Comparison of ENCODE assay signal across 16 cellular contexts in genomic region chr14:93072659-93073365, GRCh38. TPM values are rescaled to one million over a fixed set of nuclear protein-coding genes. Genes with fewer than 3 reads are reported as not detected.
A peak's percentile ranks its signal among the peaks of the same experiment; 100 is the strongest.
DNase-seq lines count a peak whose midpoint lies in the region; ATAC-seq, FAIRE-seq and TF ChIP-seq lines count a peak whose summit lies in the region.
"Had no signal": no experiment of that assay in that cellular context is flagged by ENCODE, and none has a peak within 500 bp of the region (broad histone marks: within the 10 kb centered on the region; RNA-seq: fewer than 3 reads in every experiment).

No MANE protein-coding gene starts in this region.

- H2BK5ac ChIP-seq in IMR-90 (ENCODE audit: low read depth, low read length, poor library complexity, severe bottlenecking) (no peak overlapping the region), H1 (ENCODE audit: low read depth, low read length) (peak overlapping the region; percentile 62; the same call in 1 of the 2 replicates)

- no peak overlapping the region for H2AK9ac ChIP-seq in IMR-90 (replicated peaks; ENCODE audit: low read depth, low read length, poor library complexity)

- H3K18ac ChIP-seq in IMR-90 (ENCODE audit: low read depth, low read length) = no peak overlapping the region
- no peak overlapping the region for H3K18ac ChIP-seq in H1 (ENCODE audit: extremely low read depth, low read length)

- H3K27me3 ChIP-seq in BLaER1 treated with 17β-estradiol and CSF1 and Interleukin-3, amounts not matched to agents 10 nM and 100 nM = no peaks in the 10 kb centered on the region
- H3K27me3 ChIP-seq in IMR-90 (ENCODE audit: control insufficient read depth, insufficient read depth, low read length) (no peaks in the 10 kb centered on the region), H1 (replicated peaks in 1 of 4; ENCODE audit: control insufficient read depth in 3 of 4, extremely low read depth in 1 of 4, insufficient read depth in 3 of 4, low read length in 3 of 4) (no peaks in the 10 kb centered on the region), neutrophil (no peaks in the 10 kb centered on the region), Karpas-422 (ENCODE audit: low read length) (no peaks in the 10 kb centered on the region)

- in situ Hi-C loops in IMR-90 (cut with MboI; ENCODE audit: low sequenced_read_pairs) = no loop called here

- H3K4ac ChIP-seq in IMR-90 (ENCODE audit: low read depth, low read length) = no peak overlapping the region
- H3K4ac ChIP-seq in H1 (replicated peaks; ENCODE audit: insufficient read length, low read depth, low read length) = no peak overlapping the region

- H3K9ac ChIP-seq in BLaER1 treated with 17β-estradiol and CSF1 and Interleukin-3, amounts not matched to agents 10 nM and 100 nM = peak overlapping the region in 10 of 11 experiments; percentile 36 to 85 (median 80); a peak in 18 of 22 replicates
- H3K9ac ChIP-seq in IMR-90 (ENCODE audit: low read depth, low read length) (no peak overlapping the region), H1 (replicated peaks in 1 of 4; ENCODE audit: extremely low read depth in 1 of 4, low read depth in 3 of 4, low read length in 3 of 4) (no peak overlapping the region), Karpas-422 (ENCODE audit: low read length) (no peak overlapping the region)

- H3K27ac ChIP-seq in BLaER1 treated with 17β-estradiol and CSF1 and Interleukin-3, amounts not matched to agents 10 nM and 100 nM = peak overlapping the region; percentile 73 to 95 (median 90); a peak in 21 of 22 replicates
- no peak overlapping the region for H3K27ac ChIP-seq in IMR-90 (ENCODE audit: insufficient read depth, low read length)
- H3K27ac ChIP-seq in H1 (ENCODE audit: low read depth, low read length) = 0 out of 2 replicates have a peak overlapping the region, but pooled peaks have one; percentile 4
- peak overlapping the region; percentile 98 for H3K27ac ChIP-seq in neutrophil
- no peak overlapping the region for H3K27ac ChIP-seq in Karpas-422 (ENCODE audit: low read length)

- H2AFZ ChIP-seq in IMR-90 (replicated peaks; ENCODE audit: low read length, poor library complexity) (no peak overlapping the region), H1 (ENCODE audit: low read length) (no peak overlapping the region), Karpas-422 (ENCODE audit: low read length) (no peak overlapping the region)

- FAIRE-seq in H1 (lab: Jason Lieb, UNC) = no peak

- H2AK5ac ChIP-seq in IMR-90 (ENCODE audit: low read depth, low read length) (peak overlapping the region; percentile 15; the same call in 1 of the 2 replicates), H1 (ENCODE audit: low read depth, low read length) (no peak overlapping the region)

- H3K56ac ChIP-seq in IMR-90 (ENCODE audit: extremely low read depth, insufficient read depth, low read length) (no peak overlapping the region), H1 (replicated peaks; ENCODE audit: insufficient read length, low read depth, low read length) (no peak overlapping the region)

- peaks cover 0 to 15% (median 0%) of the 10 kb centered on the region in 11 experiments; a peak in 4 of 22 replicates for H3K36me3 ChIP-seq in BLaER1 treated with 17β-estradiol and CSF1 and Interleukin-3, amounts not matched to agents 10 nM and 100 nM
- H3K36me3 ChIP-seq in IMR-90 (ENCODE audit: control insufficient read depth, insufficient read depth, low read length) (no peaks in the 10 kb centered on the region), H1 (ENCODE audit: control insufficient read depth in 2 of 4, insufficient read depth in 4 of 4, low read length in 3 of 4) (no peaks in the 10 kb centered on the region; a peak in 1 of 8 replicates), neutrophil (no peaks in the 10 kb centered on the region), Karpas-422 (ENCODE audit: insufficient read depth, low read length) (no peaks in the 10 kb centered on the region)

- POLR2A ChIA-PET in IMR-90 (lab: Charles Lee; ENCODE audit: unreplicated experiment) (no interaction called here), H1 (lab: Charles Lee; ENCODE audit: partially characterized antibody) (no interaction called here)

- no peak overlapping the region for H4K91ac ChIP-seq in IMR-90 (ENCODE audit: insufficient read depth, low read depth, low read length)
- no peak overlapping the region for H4K91ac ChIP-seq in H1 (replicated peaks; ENCODE audit: insufficient read length, low read length)

- peaks cover 0 to 57% of the 10 kb centered on the region in 2 experiments; a peak in 2 of 4 replicates for H3K79me2 ChIP-seq in H1 (ENCODE audit: control insufficient read depth in 1 of 2, insufficient read depth in 2 of 2, low read length in 2 of 2)
- no peaks in the 10 kb centered on the region for H3K79me2 ChIP-seq in Karpas-422 (ENCODE audit: low read length)

- H3K14ac ChIP-seq in IMR-90 (replicated peaks; ENCODE audit: low read depth, low read length) = no peak overlapping the region
- no peak overlapping the region for H3K14ac ChIP-seq in H1 (ENCODE audit: insufficient read length)

- H2BK120ac ChIP-seq in IMR-90 (ENCODE audit: low read depth, low read length) (no peak overlapping the region), H1 (replicated peaks; ENCODE audit: low read depth, low read length) (no peak overlapping the region)

- H3K23ac ChIP-seq in IMR-90 (ENCODE audit: low read depth, low read length) (no peak overlapping the region), H1 (ENCODE audit: insufficient read length) (no peak overlapping the region)

- H2BK15ac ChIP-seq in IMR-90 (ENCODE audit: low read depth, low read length) = no peak overlapping the region
- H2BK15ac ChIP-seq in H1 (ENCODE audit: low read length) = no peak overlapping the region

- H3K9me3 ChIP-seq in BLaER1 treated with 17β-estradiol and CSF1 and Interleukin-3, amounts not matched to agents 10 nM and 100 nM (replicated peaks in 1 of 11) = no peaks in the 10 kb centered on the region
- H3K9me3 ChIP-seq in IMR-90 (ENCODE audit: control insufficient read depth, insufficient read depth, low read length) = no peaks in the 10 kb centered on the region
- H3K9me3 ChIP-seq in H1 (ENCODE audit: insufficient read depth in 2 of 2, low read depth in 1 of 2, low read length in 1 of 2) = no peaks in the 10 kb centered on the region
- H3K9me3 ChIP-seq in neutrophil = no peaks in the 10 kb centered on the region
- H3K9me3 ChIP-seq in Karpas-422 (ENCODE audit: low read length) = no peaks in the 10 kb centered on the region

- peak overlapping the region in 6 of 10 experiments; percentile 41 to 63 (median 46); a peak in 9 of 20 replicates for H3K4me3 ChIP-seq in BLaER1 treated with 17β-estradiol and CSF1 and Interleukin-3, amounts not matched to agents 10 nM and 100 nM
- H3K4me3 ChIP-seq in IMR-90 (ENCODE audit: insufficient read depth, low read depth, low read length) = no peak overlapping the region
- H3K4me3 ChIP-seq in H1 (ENCODE audit: extremely low read depth in 1 of 4, insufficient read depth in 2 of 4, low read depth in 3 of 4, low read length in 4 of 4) = no peak overlapping the region
- peak overlapping the region; percentile 62 for H3K4me3 ChIP-seq in neutrophil (ENCODE audit: low read depth in 1 of 2, low read length in 1 of 2)
- no peak overlapping the region for H3K4me3 ChIP-seq in Karpas-422 (ENCODE audit: low read length)
- H3K4me3 ChIP-seq: coronary artery, lung, skin epidermis had no signal

- TF ChIP-seq CTCF in IMR-90 (conservative IDR thresholded peaks at IDR 0.05; ENCODE audit: low read depth, low read length) = no peak
- TF ChIP-seq CTCF in H1 (IDR thresholded peaks at IDR 0.05; ENCODE audit: control extremely low read depth in 1 of 3, insufficient read depth in 1 of 3, low read depth in 1 of 3, low read length in 3 of 3) = no peak
- no peak for TF ChIP-seq CTCF in neutrophil (IDR thresholded peaks at IDR 0.05)

- H2BK20ac ChIP-seq in IMR-90 (ENCODE audit: low read depth, low read length) (no peak overlapping the region), H1 (ENCODE audit: low read length) (no peak overlapping the region)

- H3K23me2 ChIP-seq in H1 (ENCODE audit: low read depth, low read length) = no peaks in the 10 kb centered on the region

- no CpG with 5 or more reads among the region's 12 CpGs for WGBS in IMR-90 (ENCODE audit: extremely low coverage in 2 of 2, insufficient read length in 1 of 2), 2 experiments
- 86% methylated on average over 12 of the region's 12 CpGs; no CpG with 5 or more reads in 1 of the 2 experiments for WGBS in H1 (ENCODE audit: extremely low coverage in 1 of 2, insufficient coverage in 1 of 2, insufficient read length in 1 of 2, insufficient replicate concordance in 2 of 2, low coverage in 1 of 2, low lambda C conversion rate in 2 of 2, missing lambda C conversion rate in 1 of 2), 2 experiments

- no peak for ATAC-seq in IMR-90 (ENCODE audit: low read depth)
- ATAC-seq in HG02588 (IDR thresholded peaks at IDR 0.05; ENCODE audit: unreplicated experiment) = no peak
- ATAC-seq: activated T-cell treated with anti-CD3 and anti-CD28 coated beads, Interleukin-2, amount 50 U/mL, for 4 hours had no signal

- TF ChIP-seq EP300 in H1 (IDR thresholded peaks at IDR 0.05; ENCODE audit: borderline replicate concordance in 1 of 2, low read depth in 2 of 2, low read length in 2 of 2) = no peak

- H3K4me1 ChIP-seq in BLaER1 treated with 17β-estradiol and CSF1 and Interleukin-3, amounts not matched to agents 10 nM and 100 nM = peaks cover 71 to 99% (median 87%) of the 10 kb centered on the region in 10 experiments
- H3K4me1 ChIP-seq in IMR-90 (ENCODE audit: control insufficient read depth, insufficient read depth, low read length) (peaks cover 12% of the 10 kb centered on the region), H1 (replicated peaks in 1 of 4; ENCODE audit: control insufficient read depth in 3 of 4, insufficient read depth in 4 of 4, low read length in 3 of 4) (peaks cover 0 to 4% (median 0%) of the 10 kb centered on the region in 4 experiments; a peak in 4 of 7 replicates), neutrophil (ENCODE audit: control insufficient read depth in 1 of 2, insufficient read depth in 1 of 2, low read depth in 1 of 2, low read length in 1 of 2) (peaks cover 49 to 57% of the 10 kb centered on the region in 2 experiments), Karpas-422 (ENCODE audit: low read length) (no peaks in the 10 kb centered on the region)

- H3K9me2 ChIP-seq in Karpas-422 (replicated peaks; ENCODE audit: insufficient read depth, low read length) = no peaks in the 10 kb centered on the region

- dilution Hi-C loops in IMR-90 (cut with HindIII; ENCODE audit: low sequenced_read_pairs, unreplicated experiment) = no loop called here

- TF ChIP-seq RAD21 in IMR-90 (IDR thresholded peaks at IDR 0.05; ENCODE audit: low read length) (no peak), H1 (IDR thresholded peaks at IDR 0.05 in 1 of 2, conservative IDR thresholded peaks at IDR 0.05 in 1 of 2; ENCODE audit: low read depth in 2 of 2, low read length in 2 of 2) (no peak)

- BruUV-seq in IMR-90 (replicated peaks; lab: Mats Ljungman, UMichigan) = no TSS peak

- H3K4me2 ChIP-seq in BLaER1 treated with 17β-estradiol and CSF1 and Interleukin-3, amounts not matched to agents 10 nM and 100 nM = peak overlapping the region; percentile 85 to 99 (median 93)
- no peak overlapping the region for H3K4me2 ChIP-seq in IMR-90 (ENCODE audit: low read depth, low read length)
- H3K4me2 ChIP-seq in H1 (ENCODE audit: insufficient read depth in 1 of 2, low read depth in 2 of 2, low read length in 2 of 2) = no peak overlapping the region
- no peak overlapping the region for H3K4me2 ChIP-seq in Karpas-422 (ENCODE audit: low read depth, low read length, poor library complexity, severe bottlenecking)

- peaks cover 8% of the 10 kb centered on the region for H3K9me1 ChIP-seq in IMR-90 (ENCODE audit: insufficient read depth, low read length)

- CTCF ChIA-PET in IMR-90 (lab: Yijun Ruan, JAX) = no interaction called here
- CTCF ChIA-PET in H1 (lab: Charles Lee; ENCODE audit: partially characterized antibody) = interaction anchor here (0.6 to 1.7 kb wide), 6 partner anchors 22 to 1081 kb away, joined by 3 to 4 read pairs (median 4); no protein-coding TSS in a partner anchor

- DNase-seq in IMR-90 = no peak
- DNase-seq in H1 (ENCODE audit: low read depth in 1 of 2, low spot score in 2 of 2) = no peak
- no peak for DNase-seq in Karpas-422
- DNase-seq in DMS79 treated with DMSO at 0.1 percent for 48 hours (lab: John Stamatoyannopoulos, UW) = no peak
- no peak for DNase-seq in NCI-H1694 treated with DMSO at 0.1 percent for 48 hours (lab: John Stamatoyannopoulos, UW)
- DNase-seq: activated CD4-positive, alpha-beta T cell treated with anti-CD3 and anti-CD28 coated beads for 1 hour; activated T-cell treated with anti-CD3 and anti-CD28 coated beads, Interleukin-2, amount 50 U/mL, for 4 hours; DMS79; NCI-H1417 treated with DMSO at 0.1 percent for 48 hours; NCI-H446 treated with DMSO at 0.1 percent for 48 hours had no signal

- TF ChIP-seq POLR2A in IMR-90 (IDR thresholded peaks at IDR 0.05; ENCODE audit: low read depth, low read length) = no peak
- no peak for TF ChIP-seq POLR2A in H1 (IDR thresholded peaks at IDR 0.05; ENCODE audit: control extremely low read depth in 1 of 2, low read depth in 2 of 2, low read length in 2 of 2)

- no peak overlapping the region for H2BK12ac ChIP-seq in H1 (ENCODE audit: low read depth, low read length)

- intact Hi-C loops in IMR-90 (cut with micrococcal nuclease) = no loop called here

- H3K79me1 ChIP-seq in IMR-90 (ENCODE audit: low read depth in 1 of 2, low read length in 2 of 2) (0 out of 4 replicates have a peak, but pooled peaks cover 0 to 3% of the 10 kb centered on the region in 2 experiments), H1 (ENCODE audit: low read depth, low read length) (peaks cover 20% of the 10 kb centered on the region)

- H4K5ac ChIP-seq in IMR-90 (ENCODE audit: low read depth, low read length) = no peak overlapping the region
- no peak overlapping the region for H4K5ac ChIP-seq in H1 (ENCODE audit: insufficient read length, low read depth, low read length)

- no peak overlapping the region for H4K8ac ChIP-seq in IMR-90 (ENCODE audit: low read depth in 2 of 2, low read length in 2 of 2)
- H4K8ac ChIP-seq in H1 (ENCODE audit: extremely low read depth, insufficient read depth, low read length) = no peak overlapping the region

- peaks cover 0 to 74% (median 17%) of the 10 kb centered on the region in 11 experiments; a peak in 15 of 22 replicates for H4K20me1 ChIP-seq in BLaER1 treated with 17β-estradiol and CSF1 and Interleukin-3, amounts not matched to agents 10 nM and 100 nM
- H4K20me1 ChIP-seq in IMR-90 (ENCODE audit: insufficient read depth, low read length) = no peaks in the 10 kb centered on the region
- peaks cover 11 to 18% of the 10 kb centered on the region in 2 experiments for H4K20me1 ChIP-seq in H1 (replicated peaks in 1 of 2; ENCODE audit: control insufficient read depth in 1 of 2, insufficient read depth in 2 of 2, low read length in 2 of 2)
- H4K20me1 ChIP-seq in Karpas-422 (ENCODE audit: insufficient read depth, low read depth, low read length) = peaks cover 46% of the 10 kb centered on the region

RNA-seq across cellular contexts. Expression of gene ITPK1, which starts 42.9 kb away (rescaled TPM):
- total RNA-seq in IMR-90 (2012; rRNA removed) = 15.3 and 21.7 TPM in 2 replicates
- polyA plus RNA-seq in IMR-90 (2012; rRNA removed) (23.0 and 26.9 TPM in 2 replicates), H1 (2011; rRNA removed) (108 and 114 TPM in 2 replicates)
- polyA plus RNA-seq in IMR-90 (2012; cell fraction: cytosol; rRNA removed) = 9.3 and 18.0 TPM in 2 replicates
- 16.6 and 26.3 TPM in 2 replicates for polyA plus RNA-seq in IMR-90 (2012; cell fraction: nucleus; rRNA removed; ENCODE audit: low replicate concordance)
- total RNA-seq in H1 (2021; fragmentation: NEBNext Ultra II Directional; extraction: Animal tissue kit (Norgen Biotek cat#: 25700)) = 143 and 148 TPM in 2 replicates
- polyA plus RNA-seq in H1 (2011; cell fraction: cytosol; rRNA removed) = 87.6 TPM
- 123 TPM for polyA plus RNA-seq in H1 (2011; cell fraction: nucleus; rRNA removed)
- polyA plus RNA-seq in H1 (2012, experiment 1 of 2) = 86.3 to 118 TPM (median 110 TPM) in 4 replicates
- 103 TPM for polyA plus RNA-seq in H1 (2012, experiment 2 of 2)
- 62.3 TPM for polyA plus RNA-seq in H1 (2013, experiment 1 of 2)
- 61.5 TPM for polyA plus RNA-seq in H1 (2013, experiment 2 of 2)
- polyA minus RNA-seq in H1 (2011; rRNA and poly(A)+ RNA removed) = 278 and 326 TPM in 2 replicates
- 85.3 TPM for polyA minus RNA-seq in H1 (2011; cell fraction: cytosol; rRNA and poly(A)+ RNA removed)
- polyA minus RNA-seq in H1 (2011; cell fraction: nucleus; rRNA and poly(A)+ RNA removed) = 55.2 TPM
- total RNA-seq in Karpas-422 (2014; rRNA removed; shearing (Covaris generic); ENCODE audit: low replicate concordance) = 6.3 and 23.7 TPM in 2 replicates

Comparison
In these comparisons a context has a peak if more than half of its experiments do, and no peak if none do; other contexts are left out.
1. H3K27ac ChIP-seq: peak in BLaER1 treated with 17β-estradiol and CSF1 and Interleukin-3, amounts not matched to agents 10 nM and 100 nM (11 of 11), H1 (single experiment) and neutrophil (single experiment); none in IMR-90 (single experiment) and Karpas-422 (single experiment).
2. H3K4me2 ChIP-seq: peak in BLaER1 treated with 17β-estradiol and CSF1 and Interleukin-3, amounts not matched to agents 10 nM and 100 nM (11 of 11); none in IMR-90 (single experiment), H1 (0 of 2) and Karpas-422 (single experiment).
3. H3K4me3 ChIP-seq: peak in BLaER1 treated with 17β-estradiol and CSF1 and Interleukin-3, amounts not matched to agents 10 nM and 100 nM (6 of 10) and neutrophil (2 of 2); none in IMR-90 (single experiment), H1 (0 of 4) and Karpas-422 (single experiment).
4. H3K9ac ChIP-seq: peak in BLaER1 treated with 17β-estradiol and CSF1 and Interleukin-3, amounts not matched to agents 10 nM and 100 nM (10 of 11); none in IMR-90 (single experiment), H1 (0 of 4) and Karpas-422 (single experiment).